ENCODE assay signal across 34 cellular contexts in genomic region chr13:30442854-30443379, GRCh38. TPM values are rescaled to one million over a fixed set of nuclear protein-coding genes. Genes with fewer than 3 reads are reported as not detected.
A peak's percentile ranks its signal among the peaks of the same experiment; 100 is the strongest.
DNase-seq lines count a peak whose midpoint lies in the region; ATAC-seq and TF ChIP-seq lines count a peak whose summit lies in the region.
"Had no signal": no experiment of that assay in that cellular context is flagged by ENCODE, and none has a peak within 500 bp of the region (broad histone marks: within the 10 kb centered on the region; RNA-seq: fewer than 3 reads in every experiment).

No MANE protein-coding gene starts in this region.

- no peak overlapping the region for H3K4me2 ChIP-seq in smooth muscle cell
- H3K4me2 ChIP-seq: KMS-11 had no signal

- POLR2A ChIA-PET in activated CD4-positive, alpha-beta T cell treated with anti-CD3 and anti-CD28 coated beads for 36 hours (lab: Charles Lee) = no interaction called here

- WGBS in smooth muscle cell (ENCODE audit: low lambda C conversion rate) = 85% methylated on average over 6 of the region's 6 CpGs

- peak; percentile 2 for DNase-seq in NCI-H2227 (lab: John Stamatoyannopoulos, UW; ENCODE audit: unreplicated experiment)
- DNase-seq in NCI-H2227 treated with DMSO at 0.1 percent for 48 hours (lab: John Stamatoyannopoulos, UW) = no peak
- no peak for DNase-seq in glutamatergic neuron
- no peak for DNase-seq in smooth muscle cell (lab: John Stamatoyannopoulos, UW; ENCODE audit: unreplicated experiment)
- DNase-seq in activated CD4-positive, alpha-beta T cell treated with anti-CD3 and anti-CD28 coated beads for 36 hours = no peak
- DNase-seq in NCI-H1105 (lab: John Stamatoyannopoulos, UW) = no peak
- DNase-seq: 8988T; activated CD4-positive, alpha-beta T cell treated with anti-CD3 and anti-CD28 coated beads, Interleukin-2, amount 50 U/mL, for 1 hour; activated CD8-positive, alpha-beta memory T cell treated with anti-CD3 and anti-CD28 coated beads, Interleukin-2, amount 50 U/mL, for 48 hours; AML-193; caudate nucleus; dermis blood vessel endothelial cell; NCI-H1048; NCI-H1930; NCI-H345; OCI-M1; stimulated activated CD4-positive, alpha-beta T cell treated with anti-CD3 and anti-CD28 coated beads, Interleukin-15, amount 100 ng/mL, for 24 hours; stomach; T-helper 9 cell; tibial artery; WERI-Rb-1 had no signal

- H3K4me1 Mint-ChIP-seq in IgD-negative memory B cell = peaks cover 41 to 52% (median 52%) of the 10 kb centered on the region in 3 donors
- peaks cover 16% of the 10 kb centered on the region for H3K4me1 Mint-ChIP-seq in glutamatergic neuron (ENCODE audit: low read depth, unreplicated experiment)
- peaks cover 12% of the 10 kb centered on the region for H3K4me1 Mint-ChIP-seq in activated CD4-positive, alpha-beta T cell treated with anti-CD3 and anti-CD28 coated beads for 36 hours

- no peaks in the 10 kb centered on the region for H3K9me3 ChIP-seq in smooth muscle cell (replicated peaks; ENCODE audit: low read depth)
- H3K9me3 ChIP-seq: ascending aorta, stomach, tibial artery had no signal

- H3K27ac ChIP-seq in smooth muscle cell (ENCODE audit: low read depth) = no peak overlapping the region
- H3K27ac ChIP-seq: ascending aorta, KMS-11, stomach, tibial artery, WERI-Rb-1 had no signal

- H3K27me3 Mint-ChIP-seq in IgD-negative memory B cell (no peaks in the 10 kb centered on the region), glutamatergic neuron (ENCODE audit: unreplicated experiment) (peaks cover 10% of the 10 kb centered on the region)
- peaks cover 9% of the 10 kb centered on the region for H3K27me3 Mint-ChIP-seq in activated CD4-positive, alpha-beta T cell treated with anti-CD3 and anti-CD28 coated beads for 36 hours

- H3K4me3 ChIP-seq in smooth muscle cell = no peak overlapping the region
- H3K4me3 ChIP-seq: ascending aorta, lung, stomach, tibial artery had no signal

- intact Hi-C loops in activated CD4-positive, alpha-beta T cell treated with anti-CD3 and anti-CD28 coated beads for 36 hours (cut with DNase I, micrococcal nuclease) = no loop called here

- H3K4me3 Mint-ChIP-seq in IgD-negative memory B cell = peak overlapping the region; percentile 66 to 96 (median 80)
- H3K4me3 Mint-ChIP-seq in glutamatergic neuron (ENCODE audit: unreplicated experiment) = no peak overlapping the region
- no peak overlapping the region for H3K4me3 Mint-ChIP-seq in activated CD4-positive, alpha-beta T cell treated with anti-CD3 and anti-CD28 coated beads for 36 hours
- H3K4me3 Mint-ChIP-seq: activated naive CD4-positive, alpha-beta T cell treated with anti-CD3 and anti-CD28 coated beads, Interleukin-2, amount 50 U/mL, for 24 hours; activated T-helper 17 cell treated with anti-CD3 and anti-CD28 coated beads, Interleukin-2, amount 50 U/mL, for 72 hours had no signal

- no peak overlapping the region for H2AFZ ChIP-seq in smooth muscle cell (ENCODE audit: low read depth)

- no peak for TF ChIP-seq CTCF in glutamatergic neuron (IDR thresholded peaks at IDR 0.05; ENCODE audit: partially characterized antibody, unreplicated experiment)
- TF ChIP-seq CTCF in smooth muscle cell (IDR thresholded peaks at IDR 0.05; ENCODE audit: borderline replicate concordance, insufficient read depth, poor library complexity, severe bottlenecking) = no peak

- H3K36me3 Mint-ChIP-seq in IgD-negative memory B cell (no peaks in the 10 kb centered on the region), glutamatergic neuron (ENCODE audit: unreplicated experiment) (no peaks in the 10 kb centered on the region)
- no peaks in the 10 kb centered on the region for H3K36me3 Mint-ChIP-seq in activated CD4-positive, alpha-beta T cell treated with anti-CD3 and anti-CD28 coated beads for 36 hours (ENCODE audit: low read depth)
- H3K36me3 Mint-ChIP-seq: activated naive CD4-positive, alpha-beta T cell treated with anti-CD3 and anti-CD28 coated beads, Interleukin-2, amount 50 U/mL, for 24 hours had no signal

- H3K9me3 Mint-ChIP-seq in IgD-negative memory B cell = no peaks in the 10 kb centered on the region
- no peaks in the 10 kb centered on the region for H3K9me3 Mint-ChIP-seq in glutamatergic neuron (ENCODE audit: unreplicated experiment)
- no peaks in the 10 kb centered on the region for H3K9me3 Mint-ChIP-seq in activated CD4-positive, alpha-beta T cell treated with anti-CD3 and anti-CD28 coated beads for 36 hours (ENCODE audit: low read depth)
- H3K9me3 Mint-ChIP-seq: activated naive CD4-positive, alpha-beta T cell treated with anti-CD3 and anti-CD28 coated beads, Interleukin-2, amount 50 U/mL, for 24 hours; activated T-helper 17 cell treated with anti-CD3 and anti-CD28 coated beads, Interleukin-2, amount 50 U/mL, for 72 hours had no signal

- CTCF ChIA-PET in activated CD4-positive, alpha-beta T cell treated with anti-CD3 and anti-CD28 coated beads for 36 hours (lab: Charles Lee) = interaction anchor here (0.6 to 1.9 kb wide), 2 partner anchors 13 to 292 kb away, joined by 3 to 4 read pairs; no protein-coding TSS in a partner anchor

- ATAC-seq in activated CD4-positive, alpha-beta T cell treated with anti-CD3 and anti-CD28 coated beads for 36 hours = no peak
- ATAC-seq in GM21576 (IDR thresholded peaks at IDR 0.05; ENCODE audit: unreplicated experiment) = no peak
- ATAC-seq: activated T-helper 17 cell treated with anti-CD3 and anti-CD28 coated beads, Interleukin-2, amount 50 U/mL, for 72 hours; Right ventricle myocardium inferior; sciatic nerve had no signal

- no peak overlapping the region for H3K9ac ChIP-seq in smooth muscle cell (ENCODE audit: low read depth)
- H3K9ac ChIP-seq: KMS-11 had no signal

- no peaks in the 10 kb centered on the region for H3K36me3 ChIP-seq in smooth muscle cell (ENCODE audit: low read depth)
- H3K36me3 ChIP-seq: ascending aorta, stomach, tibial artery, WERI-Rb-1 had no signal

- H3K4me1 ChIP-seq in smooth muscle cell (ENCODE audit: low read depth) = peaks cover 14% of the 10 kb centered on the region
- H3K4me1 ChIP-seq: ascending aorta had no signal

- H3K27ac Mint-ChIP-seq in IgD-negative memory B cell = peak overlapping the region; percentile 68 to 97 (median 94)
- H3K27ac Mint-ChIP-seq in glutamatergic neuron (ENCODE audit: unreplicated experiment) = peak overlapping the region; percentile 23
- no peak overlapping the region for H3K27ac Mint-ChIP-seq in activated CD4-positive, alpha-beta T cell treated with anti-CD3 and anti-CD28 coated beads for 36 hours
- H3K27ac Mint-ChIP-seq: activated naive CD4-positive, alpha-beta T cell treated with anti-CD3 and anti-CD28 coated beads, Interleukin-2, amount 50 U/mL, for 24 hours; activated T-helper 17 cell treated with anti-CD3 and anti-CD28 coated beads, Interleukin-2, amount 50 U/mL, for 72 hours had no signal

- no peaks in the 10 kb centered on the region for H4K20me1 ChIP-seq in smooth muscle cell (ENCODE audit: low read depth)

- no peaks in the 10 kb centered on the region for H3K27me3 ChIP-seq in smooth muscle cell (ENCODE audit: low read depth)
- H3K27me3 ChIP-seq: ascending aorta, stomach, tibial artery had no signal

- no peaks in the 10 kb centered on the region for H3F3A ChIP-seq in smooth muscle cell (ENCODE audit: low read depth)

- no peaks in the 10 kb centered on the region for H3K79me2 ChIP-seq in smooth muscle cell (ENCODE audit: low read depth)

RNA-seq across cellular contexts. Expression of gene UBE2L5, which starts 20.6 kb away (rescaled TPM):
- not detected for polyA plus RNA-seq in IgD-negative memory B cell
- total RNA-seq in glutamatergic neuron (ENCODE audit: unreplicated experiment) = not detected
- total RNA-seq in smooth muscle cell = not detected in 2 replicates
- 0.89 TPM in 1 of 2 replicates, not detected in the other for polyA plus RNA-seq in smooth muscle cell
- total RNA-seq in activated CD4-positive, alpha-beta T cell treated with anti-CD3 and anti-CD28 coated beads for 36 hours = under 1 TPM in 1 of 2 experiments, not detected in 1; 0.11 TPM
- total RNA-seq: activated T-helper 17 cell treated with anti-CD3 and anti-CD28 coated beads, Interleukin-2, amount 50 U/mL, for 72 hours; ascending aorta; dermis blood vessel endothelial cell; fibroblast of lung; H4; HT-29; kidney epithelial cell; lung; Right ventricle myocardium inferior; stomach had no signal
- polyA plus RNA-seq: stomach had no signal

RNA-seq across cellular contexts. Expression of gene HMGB1, which starts 22.8 kb away (rescaled TPM):
- polyA plus RNA-seq in IgD-negative memory B cell (580 TPM), smooth muscle cell (603 and 627 TPM in 2 replicates)
- total RNA-seq in glutamatergic neuron (ENCODE audit: unreplicated experiment) (501 TPM), smooth muscle cell (570 and 581 TPM in 2 replicates)
- 100 to 1,000 TPM; 764 to 851 TPM for total RNA-seq in activated CD4-positive, alpha-beta T cell treated with anti-CD3 and anti-CD28 coated beads for 36 hours

Comparison
In these comparisons a context has a peak if more than half of its experiments do, and no peak if none do; other contexts are left out.
1. H3K4me3 Mint-ChIP-seq: peak in IgD-negative memory B cell (4 of 4); none in glutamatergic neuron (single experiment) and activated CD4-positive, alpha-beta T cell treated with anti-CD3 and anti-CD28 coated beads for 36 hours (single experiment).